In the genomic region with DNA sequence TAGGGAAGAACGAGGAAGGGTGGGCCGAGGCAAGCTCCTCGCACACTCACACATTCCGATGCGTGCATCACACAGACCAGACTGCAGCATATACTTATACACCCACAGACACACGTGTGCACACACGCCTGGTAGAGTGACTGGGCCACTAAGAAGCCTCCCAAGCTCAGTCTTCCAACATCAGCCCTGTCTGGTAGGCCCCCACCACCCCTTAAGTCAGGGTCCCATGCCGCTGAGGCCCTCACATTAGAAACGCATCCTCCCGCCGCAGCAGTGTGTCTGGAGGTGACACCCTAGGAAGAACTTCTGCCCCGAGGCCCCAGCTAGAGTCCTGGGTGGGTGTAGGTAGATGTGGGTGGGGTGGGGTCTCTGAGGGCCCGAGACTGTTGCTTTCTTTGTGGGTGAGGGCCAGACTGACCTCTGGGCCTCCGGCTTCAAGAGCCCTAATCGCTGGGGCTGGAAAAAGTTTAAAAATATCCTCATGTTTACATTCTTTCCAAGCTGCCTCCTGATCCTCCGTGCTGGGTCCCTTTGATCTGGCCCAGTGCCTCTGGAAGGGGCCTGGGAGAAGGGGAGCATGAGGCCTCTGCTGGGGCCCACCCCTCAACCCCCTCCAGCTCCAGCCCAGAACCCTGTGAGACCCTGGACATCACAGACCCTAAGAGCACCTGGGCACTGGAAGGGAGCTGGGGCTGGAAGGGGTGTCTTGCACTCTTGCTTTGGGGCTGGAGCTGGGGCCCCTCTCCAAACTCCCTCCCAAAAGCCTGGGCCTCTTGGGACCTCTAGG, we compare ENCODE assay signal across 11 cellular contexts. TPM values are rescaled to one million over a fixed set of nuclear protein-coding genes. Genes with fewer than 3 reads are reported as not detected.
DNase-seq lines count a peak whose midpoint lies in the region; ATAC-seq and TF ChIP-seq lines count a peak whose summit lies in the region.
"Had no signal": no experiment of that assay in that cellular context is flagged by ENCODE, and none has a peak within 500 bp of the region (broad histone marks: within the 10 kb centered on the region; RNA-seq: fewer than 3 reads in every experiment).

No MANE protein-coding gene starts in this region.

- peak overlapping the region; percentile 86 for H2AFZ ChIP-seq in parathyroid adenoma

- H3K36me3 ChIP-seq in BE2C (no peaks in the 10 kb centered on the region), parathyroid adenoma (ENCODE audit: control insufficient read depth, insufficient read depth, low read length) (no peaks in the 10 kb centered on the region), brain microvascular endothelial cell (replicated peaks) (no peaks in the 10 kb centered on the region)

- ATAC-seq in left ventricle myocardium superior (peak; percentile 35), HG03039 (IDR thresholded peaks at IDR 0.05; ENCODE audit: unreplicated experiment) (no peak)

- DNase-seq in BE2C (peak; percentile 5), amniotic epithelial cell (ENCODE audit: low read depth) (peak; percentile 62), left ventricle myocardium superior (peak; percentile 67), dedifferentiated amniotic fluid mesenchymal stem cell (ENCODE audit: extremely low spot score) (no peak), endothelial cell (ENCODE audit: low spot score) (no peak), brain microvascular endothelial cell (no peak)
- DNase-seq: activated gamma-delta T cell, immature natural killer cell had no signal

- no peaks in the 10 kb centered on the region for H3K9me3 Mint-ChIP-seq in endothelial cell (ENCODE audit: unreplicated experiment)
- H3K9me3 Mint-ChIP-seq: immature natural killer cell, neural crest cell had no signal

- no peaks in the 10 kb centered on the region for H3K9me3 ChIP-seq in BE2C
- H3K9me3 ChIP-seq in parathyroid adenoma (ENCODE audit: control insufficient read depth, low read length) = no peaks in the 10 kb centered on the region

- H3K9ac ChIP-seq in parathyroid adenoma = no peak overlapping the region

- TF ChIP-seq CTCF in BE2C (IDR thresholded peaks at IDR 0.05; ENCODE audit: low read depth, low read length) (no peak), parathyroid adenoma (IDR thresholded peaks at IDR 0.05) (no peak), endothelial cell (IDR thresholded peaks at IDR 0.05; ENCODE audit: unreplicated experiment) (no peak), brain microvascular endothelial cell (IDR thresholded peaks at IDR 0.05; ENCODE audit: low read depth, low read length, missing control alignments) (no peak)

- in situ Hi-C loops in brain microvascular endothelial cell (cut with HindIII; ENCODE audit: low pct_ligation_motif_present, low sequenced_read_pairs) = no loop called here

- peaks cover 15% of the 10 kb centered on the region for H3K27me3 Mint-ChIP-seq in endothelial cell (ENCODE audit: unreplicated experiment)

- peaks cover 2% of the 10 kb centered on the region for H3K4me1 Mint-ChIP-seq in endothelial cell (ENCODE audit: unreplicated experiment)
- H3K4me1 Mint-ChIP-seq: immature natural killer cell had no signal

- no peak overlapping the region for H3K4me3 Mint-ChIP-seq in endothelial cell (ENCODE audit: unreplicated experiment)
- H3K4me3 Mint-ChIP-seq: neural crest cell had no signal

- H3K4me1 ChIP-seq in BE2C (peaks cover 13% of the 10 kb centered on the region), parathyroid adenoma (peaks cover 46% of the 10 kb centered on the region)

- H3K36me3 Mint-ChIP-seq in endothelial cell (ENCODE audit: low read depth, unreplicated experiment) = no peaks in the 10 kb centered on the region
- H3K36me3 Mint-ChIP-seq: immature natural killer cell had no signal

- H3K4me2 ChIP-seq in parathyroid adenoma (ENCODE audit: low read length) = peak overlapping the region; percentile 13

- intact Hi-C loops in left ventricle myocardium superior (cut with micrococcal nuclease) = no loop called here

- H3K27me3 ChIP-seq in BE2C (no peaks in the 10 kb centered on the region), parathyroid adenoma (ENCODE audit: control insufficient read depth, insufficient read depth, low read length) (no peaks in the 10 kb centered on the region), brain microvascular endothelial cell (replicated peaks) (peaks cover 2% of the 10 kb centered on the region)

- H3K27ac ChIP-seq in parathyroid adenoma (peak overlapping the region; percentile 75), brain microvascular endothelial cell (no peak overlapping the region)

- H3K4me3 ChIP-seq in BE2C (ENCODE audit: low read depth, low read length) (no peak overlapping the region), parathyroid adenoma (ENCODE audit: low read depth, low read length) (no peak overlapping the region), brain microvascular endothelial cell (ENCODE audit: low read depth, low read length) (no peak overlapping the region)

- H3K27ac Mint-ChIP-seq in endothelial cell (ENCODE audit: unreplicated experiment) = no peak overlapping the region
- H3K27ac Mint-ChIP-seq: immature natural killer cell had no signal

- H3K79me2 ChIP-seq in parathyroid adenoma = no peaks in the 10 kb centered on the region

RNA-seq across cellular contexts. Expression of a gene that starts 13.6 kb away (rescaled TPM):
- not detected for polyA plus RNA-seq in BE2C (2012; ENCODE audit: insufficient read depth, insufficient read length, low read depth)
- total RNA-seq in left ventricle myocardium superior (not detected), endothelial cell (ENCODE audit: unreplicated experiment) (not detected)
- total RNA-seq: neural crest cell had no signal
- polyA plus RNA-seq: immature natural killer cell had no signal

RNA-seq across cellular contexts. Expression of a gene that starts 20.3 kb away (rescaled TPM):
- 15.8 TPM for polyA plus RNA-seq in BE2C (2012; ENCODE audit: insufficient read depth, insufficient read length, low read depth)
- total RNA-seq in left ventricle myocardium superior (86.7 TPM), endothelial cell (ENCODE audit: unreplicated experiment) (not detected)
- polyA plus RNA-seq: immature natural killer cell had no signal

RNA-seq across cellular contexts. Expression of a gene that starts 24.7 kb away (rescaled TPM):
- polyA plus RNA-seq in BE2C (2012; ENCODE audit: insufficient read depth, insufficient read length, low read depth) = 15.8 TPM
- 2.2 TPM for total RNA-seq in left ventricle myocardium superior
- 11.3 TPM for total RNA-seq in endothelial cell (ENCODE audit: unreplicated experiment)

RNA-seq across cellular contexts. Expression of a gene that starts 29.2 kb away (rescaled TPM):
- polyA plus RNA-seq in BE2C (2012; ENCODE audit: insufficient read depth, insufficient read length, low read depth) = 878 TPM
- total RNA-seq in left ventricle myocardium superior (114 TPM), endothelial cell (ENCODE audit: unreplicated experiment) (38.8 TPM)

RNA-seq across cellular contexts. Expression of a gene that starts 30.3 kb away (rescaled TPM):
- 49.5 TPM for polyA plus RNA-seq in BE2C (2012; ENCODE audit: insufficient read depth, insufficient read length, low read depth)
- total RNA-seq in left ventricle myocardium superior = 103 TPM
- total RNA-seq in endothelial cell (ENCODE audit: unreplicated experiment) = 26.7 TPM

Comparison
In these comparisons a context has a peak if more than half of its experiments do, and no peak if none do; other contexts are left out.
1. DNase-seq: peak in BE2C (single experiment), amniotic epithelial cell (single experiment) and left ventricle myocardium superior (single experiment); none in dedifferentiated amniotic fluid mesenchymal stem cell (single experiment), endothelial cell (single experiment) and brain microvascular endothelial cell (single experiment).
2. RNA of a gene that starts 20.3 kb away (total RNA-seq): 86.7 TPM in left ventricle myocardium superior (single experiment); not detected in endothelial cell (single experiment); every median in the first group is over 10 times any median in the second.